8 cellular contexts compared by ENCODE assay signal in the genomic region with DNA sequence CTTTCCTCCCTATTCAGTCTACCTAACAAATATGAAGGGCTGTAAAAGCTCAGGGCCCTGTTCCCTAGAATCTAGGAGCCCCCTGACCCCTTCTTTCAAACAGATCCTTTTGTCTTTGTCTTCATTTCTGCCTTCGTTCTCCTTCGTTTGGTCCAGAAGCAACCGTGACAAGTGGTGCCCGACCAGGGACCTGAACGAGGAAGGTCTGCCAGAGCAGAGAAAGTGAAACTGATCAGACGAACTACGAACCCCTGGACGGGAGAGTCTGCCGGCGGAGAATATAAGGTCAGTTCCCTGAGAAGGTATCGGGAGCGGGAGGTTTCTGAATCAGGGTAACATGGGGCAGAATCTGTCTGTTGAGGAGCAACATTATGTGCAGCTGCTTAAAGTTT. TPM values are rescaled to one million over a fixed set of nuclear protein-coding genes. Genes with fewer than 3 reads are reported as not detected.
A peak's percentile ranks its signal among the peaks of the same experiment; 100 is the strongest.
DNase-seq lines count a peak whose midpoint lies in the region; ATAC-seq and TF ChIP-seq lines count a peak whose summit lies in the region.

No MANE protein-coding gene starts in this region.

- peak overlapping the region; percentile 98 for H3K27ac Mint-ChIP-seq in activated naive CD4-positive, alpha-beta T cell treated with anti-CD3 and anti-CD28 coated beads, Interleukin-2, amount 10 ng/mL, durations not matched to agents 7 days and 5 days
- peak overlapping the region; percentile 96 for H3K27ac Mint-ChIP-seq in activated T-helper 1 cell treated with anti-CD3 and anti-CD28 coated beads, Interleukin-12 subunit alpha, Interleukin-12 subunit beta, Interleukin-2, Interleukin-4 antibody, amounts not matched to agents 30 ng/mL and 10 ng/mL and 1 ng/mL, durations not matched to agents 14 hours and 24 hours and 36 hours

- CTCF ChIA-PET in activated naive CD4-positive, alpha-beta T cell treated with anti-CD3 and anti-CD28 coated beads, Interleukin-2, amount 10 ng/mL, durations not matched to agents 7 days and 5 days (lab: Charles Lee): interaction anchor here (0.8 kb wide), 1 partner anchor 9 kb away, joined by 3 read pairs; no protein-coding TSS in a partner anchor

- H3K9me3 Mint-ChIP-seq in activated naive CD4-positive, alpha-beta T cell treated with anti-CD3 and anti-CD28 coated beads, Interleukin-2, amount 10 ng/mL, durations not matched to agents 7 days and 5 days: peaks cover 18% of the 10 kb centered on the region
- peaks cover 8% of the 10 kb centered on the region for H3K9me3 Mint-ChIP-seq in activated T-helper 1 cell treated with anti-CD3 and anti-CD28 coated beads, Interleukin-12 subunit alpha, Interleukin-12 subunit beta, Interleukin-2, Interleukin-4 antibody, amounts not matched to agents 30 ng/mL and 10 ng/mL and 1 ng/mL, durations not matched to agents 14 hours and 24 hours and 36 hours

- ATAC-seq in thoracic aorta (ENCODE audit: insufficient number of reproducible peaks, low FRiP score, low read depth): no peak
- ATAC-seq in GM21619 (IDR thresholded peaks at IDR 0.05; ENCODE audit: unreplicated experiment): no peak
- no peak for ATAC-seq in HG02678 (IDR thresholded peaks at IDR 0.05; ENCODE audit: unreplicated experiment)

- peaks cover 44% of the 10 kb centered on the region for H3K4me1 Mint-ChIP-seq in activated naive CD4-positive, alpha-beta T cell treated with anti-CD3 and anti-CD28 coated beads, Interleukin-2, amount 10 ng/mL, durations not matched to agents 7 days and 5 days
- H3K4me1 Mint-ChIP-seq in activated T-helper 1 cell treated with anti-CD3 and anti-CD28 coated beads, Interleukin-12 subunit alpha, Interleukin-12 subunit beta, Interleukin-2, Interleukin-4 antibody, amounts not matched to agents 30 ng/mL and 10 ng/mL and 1 ng/mL, durations not matched to agents 14 hours and 24 hours and 36 hours (ENCODE audit: low read depth): peaks cover 43% of the 10 kb centered on the region

- peaks cover 77% of the 10 kb centered on the region for H3K36me3 Mint-ChIP-seq in activated naive CD4-positive, alpha-beta T cell treated with anti-CD3 and anti-CD28 coated beads, Interleukin-2, amount 10 ng/mL, durations not matched to agents 7 days and 5 days
- H3K36me3 Mint-ChIP-seq in activated T-helper 1 cell treated with anti-CD3 and anti-CD28 coated beads, Interleukin-12 subunit alpha, Interleukin-12 subunit beta, Interleukin-2, Interleukin-4 antibody, amounts not matched to agents 30 ng/mL and 10 ng/mL and 1 ng/mL, durations not matched to agents 14 hours and 24 hours and 36 hours (ENCODE audit: low read depth): peaks cover 63% of the 10 kb centered on the region

- peak overlapping the region; percentile 96 for H3K4me3 ChIP-seq in thoracic aorta

- intact Hi-C loops in activated T-helper 1 cell treated with anti-CD3 and anti-CD28 coated beads, Interleukin-12 subunit alpha, Interleukin-12 subunit beta, Interleukin-2, Interleukin-4 antibody, amounts not matched to agents 30 ng/mL and 10 ng/mL and 1 ng/mL, durations not matched to agents 14 hours and 24 hours and 36 hours (cut with micrococcal nuclease): loop anchor here (1.0 to 10.0 kb wide), 19 partner anchors 20 to 1021 kb away; a partner anchor contains a TSS

- H3K27me3 Mint-ChIP-seq in activated naive CD4-positive, alpha-beta T cell treated with anti-CD3 and anti-CD28 coated beads, Interleukin-2, amount 10 ng/mL, durations not matched to agents 7 days and 5 days: no peaks in the 10 kb centered on the region
- H3K27me3 Mint-ChIP-seq in activated T-helper 1 cell treated with anti-CD3 and anti-CD28 coated beads, Interleukin-12 subunit alpha, Interleukin-12 subunit beta, Interleukin-2, Interleukin-4 antibody, amounts not matched to agents 30 ng/mL and 10 ng/mL and 1 ng/mL, durations not matched to agents 14 hours and 24 hours and 36 hours (ENCODE audit: insufficient read depth): no peaks in the 10 kb centered on the region

- H3K4me1 ChIP-seq in thoracic aorta (ENCODE audit: control insufficient read depth in 1 of 2, low read depth in 2 of 2): peaks cover 13 to 19% of the 10 kb centered on the region in 2 donors

- no peaks in the 10 kb centered on the region for H3K27me3 ChIP-seq in thoracic aorta (replicated peaks; ENCODE audit: insufficient read depth)

- peak overlapping the region; percentile 85 to 90 for H3K27ac ChIP-seq in thoracic aorta

- no peak for DNase-seq in activated naive CD4-positive, alpha-beta T cell treated with anti-CD3 and anti-CD28 coated beads, Interleukin-2, amount 10 ng/mL, durations not matched to agents 7 days and 5 days
- DNase-seq in activated naive CD4-positive, alpha-beta T cell treated with Interleukin-2 at 50 U/mL for 16 hours: no peak
- no peak for DNase-seq in activated T-helper 1 cell treated with anti-CD3 and anti-CD28 coated beads, Interleukin-12 subunit alpha, Interleukin-12 subunit beta, Interleukin-2, Interleukin-4 antibody, amounts not matched to agents 30 ng/mL and 10 ng/mL and 1 ng/mL, durations not matched to agents 14 hours and 24 hours and 36 hours (ENCODE audit: low spot score)
- DNase-seq in iris pigment epithelial cell (ENCODE audit: low read depth) (peak; percentile 27), thoracic aorta (ENCODE audit: low spot score) (no peak), C1 segment of cervical spinal cord (lab: John Stamatoyannopoulos, UW) (no peak)

- no peak for TF ChIP-seq CTCF in thoracic aorta (IDR thresholded peaks at IDR 0.05)

- peak overlapping the region; percentile 93 for H3K4me3 Mint-ChIP-seq in activated naive CD4-positive, alpha-beta T cell treated with anti-CD3 and anti-CD28 coated beads, Interleukin-2, amount 10 ng/mL, durations not matched to agents 7 days and 5 days
- peak overlapping the region; percentile 97 for H3K4me3 Mint-ChIP-seq in activated T-helper 1 cell treated with anti-CD3 and anti-CD28 coated beads, Interleukin-12 subunit alpha, Interleukin-12 subunit beta, Interleukin-2, Interleukin-4 antibody, amounts not matched to agents 30 ng/mL and 10 ng/mL and 1 ng/mL, durations not matched to agents 14 hours and 24 hours and 36 hours

- no peaks in the 10 kb centered on the region for H3K9me3 ChIP-seq in thoracic aorta

- peaks cover 17% of the 10 kb centered on the region for H3K36me3 ChIP-seq in thoracic aorta

RNA-seq across cellular contexts. Expression of a gene that starts 0.8 kb away (rescaled TPM):
- total RNA-seq in activated T-helper 1 cell treated with anti-CD3 and anti-CD28 coated beads, Interleukin-12 subunit alpha, Interleukin-12 subunit beta, Interleukin-2, Interleukin-4 antibody, amounts not matched to agents 30 ng/mL and 10 ng/mL and 1 ng/mL, durations not matched to agents 14 hours and 24 hours and 36 hours: 87.1 and 96.7 TPM in 2 replicates
- 10 to 100 TPM; 37.4 to 87.9 TPM for total RNA-seq in thoracic aorta

RNA-seq across cellular contexts. Expression of a gene that starts 20.9 kb away (rescaled TPM):
- 4.7 and 4.8 TPM in 2 replicates for total RNA-seq in activated T-helper 1 cell treated with anti-CD3 and anti-CD28 coated beads, Interleukin-12 subunit alpha, Interleukin-12 subunit beta, Interleukin-2, Interleukin-4 antibody, amounts not matched to agents 30 ng/mL and 10 ng/mL and 1 ng/mL, durations not matched to agents 14 hours and 24 hours and 36 hours
- 1 to 10 TPM; 1.1 to 4.2 TPM for total RNA-seq in thoracic aorta

RNA-seq across cellular contexts. Expression of a gene that starts 27.2 kb away (rescaled TPM):
- total RNA-seq in activated T-helper 1 cell treated with anti-CD3 and anti-CD28 coated beads, Interleukin-12 subunit alpha, Interleukin-12 subunit beta, Interleukin-2, Interleukin-4 antibody, amounts not matched to agents 30 ng/mL and 10 ng/mL and 1 ng/mL, durations not matched to agents 14 hours and 24 hours and 36 hours: 4.0 and 4.4 TPM in 2 replicates
- 10 to 100 TPM; 11.4 to 12.0 TPM for total RNA-seq in thoracic aorta

RNA-seq across cellular contexts. Expression of a gene that starts 47.4 kb away (rescaled TPM):
- 7.1 and 7.7 TPM in 2 replicates for total RNA-seq in activated T-helper 1 cell treated with anti-CD3 and anti-CD28 coated beads, Interleukin-12 subunit alpha, Interleukin-12 subunit beta, Interleukin-2, Interleukin-4 antibody, amounts not matched to agents 30 ng/mL and 10 ng/mL and 1 ng/mL, durations not matched to agents 14 hours and 24 hours and 36 hours
- total RNA-seq in thoracic aorta: 10 to 100 TPM in 1 of 2 donors, 1 to 10 TPM in 1; 1.9 to 10.0 TPM

RNA-seq across cellular contexts. Expression of a gene that starts 56.6 kb away (rescaled TPM):
- total RNA-seq in activated T-helper 1 cell treated with anti-CD3 and anti-CD28 coated beads, Interleukin-12 subunit alpha, Interleukin-12 subunit beta, Interleukin-2, Interleukin-4 antibody, amounts not matched to agents 30 ng/mL and 10 ng/mL and 1 ng/mL, durations not matched to agents 14 hours and 24 hours and 36 hours: 0.76 and 0.93 TPM in 2 replicates
- total RNA-seq in thoracic aorta: 1 to 10 TPM in 1 of 2 donors, not detected in 1; 2.3 TPM
